In the genomic region with DNA sequence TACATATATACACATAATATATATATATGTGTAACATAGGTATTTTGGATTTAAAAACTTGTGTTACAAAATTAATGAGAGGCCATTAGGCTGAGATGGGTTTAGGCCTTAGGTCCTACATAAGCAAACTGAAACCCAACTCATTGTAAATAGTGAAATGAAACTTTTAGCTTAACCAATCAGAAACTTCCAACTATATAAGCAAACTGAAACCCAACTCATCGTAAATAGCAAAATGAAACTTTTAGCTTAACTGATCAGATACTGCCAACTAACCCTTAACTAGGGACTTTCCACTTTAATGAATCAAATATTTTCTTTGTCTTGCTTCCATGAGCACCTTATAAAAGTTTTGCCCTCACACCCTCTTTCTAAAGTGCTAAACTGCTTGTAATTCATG, we compare ENCODE assay signal across 9 cellular contexts. TPM values are rescaled to one million over a fixed set of nuclear protein-coding genes. Genes with fewer than 3 reads are reported as not detected.
DNase-seq lines count a peak whose midpoint lies in the region; ATAC-seq and TF ChIP-seq lines count a peak whose summit lies in the region.
"Had no signal": no experiment of that assay in that cellular context is flagged by ENCODE, and none has a peak within 500 bp of the region (broad histone marks: within the 10 kb centered on the region; RNA-seq: fewer than 3 reads in every experiment).

No MANE protein-coding gene starts in this region.

- ATAC-seq in GM21367 (IDR thresholded peaks at IDR 0.05; ENCODE audit: unreplicated experiment) (peak; percentile 98), HG03108 (IDR thresholded peaks at IDR 0.05; ENCODE audit: unreplicated experiment) (peak; percentile 99), omental fat pad (ENCODE audit: low FRiP score) (no peak)
- no peak for ATAC-seq in activated CD8-positive, alpha-beta T cell treated with anti-CD3 and anti-CD28 coated beads, Interleukin-2, amount 10 ng/mL, durations not matched to agents 7 days and 5 days

- DNase-seq in GM13977 (ENCODE audit: low spot score) (peak; percentile 26), NCI-H526 treated with DMSO at 0.1 percent for 48 hours (lab: John Stamatoyannopoulos, UW) (no peak), omental fat pad (ENCODE audit: low spot score) (no peak)
- no peak for DNase-seq in activated CD8-positive, alpha-beta T cell treated with anti-CD3 and anti-CD28 coated beads, Interleukin-2, amount 10 ng/mL, durations not matched to agents 7 days and 5 days
- no peak for DNase-seq in effector CD8-positive, alpha-beta T cell (lab: John Stamatoyannopoulos, UW)
- DNase-seq in activated effector memory CD4-positive, alpha-beta T cell treated with Interleukin-2 at 50 U/mL for 16 hours = no peak
- DNase-seq: NCI-H1105 had no signal

- TF ChIP-seq CTCF in GM13977 (IDR thresholded peaks at IDR 0.05; ENCODE audit: extremely low read depth, insufficient read depth, missing control alignments) (no peak), omental fat pad (IDR thresholded peaks at IDR 0.05) (no peak)

- peaks cover 12% of the 10 kb centered on the region for H3K36me3 Mint-ChIP-seq in activated CD8-positive, alpha-beta T cell treated with anti-CD3 and anti-CD28 coated beads, Interleukin-2, amount 10 ng/mL, durations not matched to agents 7 days and 5 days (ENCODE audit: low read depth)

- CTCF ChIA-PET in activated CD8-positive, alpha-beta T cell treated with anti-CD3 and anti-CD28 coated beads, Interleukin-2, amount 10 ng/mL, durations not matched to agents 7 days and 5 days (lab: Charles Lee) = no interaction called here

- POLR2A ChIA-PET in activated CD8-positive, alpha-beta T cell treated with anti-CD3 and anti-CD28 coated beads, Interleukin-2, amount 10 ng/mL, durations not matched to agents 7 days and 5 days (lab: Charles Lee) = interaction anchor here (0.9 kb wide), 1 partner anchor 48 kb away, joined by 3 read pairs; a partner anchor contains a TSS

- H3K27ac Mint-ChIP-seq in activated CD8-positive, alpha-beta T cell treated with anti-CD3 and anti-CD28 coated beads, Interleukin-2, amount 10 ng/mL, durations not matched to agents 7 days and 5 days = peak overlapping the region; percentile 26

- peaks cover 17% of the 10 kb centered on the region for H3K9me3 Mint-ChIP-seq in activated CD8-positive, alpha-beta T cell treated with anti-CD3 and anti-CD28 coated beads, Interleukin-2, amount 10 ng/mL, durations not matched to agents 7 days and 5 days (ENCODE audit: insufficient read depth)

- H3K27me3 Mint-ChIP-seq in activated CD8-positive, alpha-beta T cell treated with anti-CD3 and anti-CD28 coated beads, Interleukin-2, amount 10 ng/mL, durations not matched to agents 7 days and 5 days (ENCODE audit: low read depth) = peaks cover 1% of the 10 kb centered on the region

- H3K4me1 Mint-ChIP-seq in activated CD8-positive, alpha-beta T cell treated with anti-CD3 and anti-CD28 coated beads, Interleukin-2, amount 10 ng/mL, durations not matched to agents 7 days and 5 days (ENCODE audit: low read depth) = peaks cover 7% of the 10 kb centered on the region

- in situ Hi-C loops in GM13977 (cut with MboI; ENCODE audit: low pct_unique_long_range_greater_than_20kb, low sequenced_read_pairs, unreplicated experiment) = no loop called here

- H3K4me3 Mint-ChIP-seq in activated CD8-positive, alpha-beta T cell treated with anti-CD3 and anti-CD28 coated beads, Interleukin-2, amount 10 ng/mL, durations not matched to agents 7 days and 5 days = no peak overlapping the region

RNA-seq across cellular contexts. Expression of a gene that starts 17.3 kb away (rescaled TPM):
- total RNA-seq in activated CD8-positive, alpha-beta T cell treated with anti-CD3 and anti-CD28 coated beads, Interleukin-2, amount 10 ng/mL, durations not matched to agents 7 days and 5 days = 100 to 1,000 TPM; 102 to 109 TPM
- 10 to 100 TPM; 10.2 to 53.3 (median 14.5) TPM for total RNA-seq in omental fat pad

RNA-seq across cellular contexts. Expression of a gene that starts 47.7 kb away (rescaled TPM):
- total RNA-seq in activated CD8-positive, alpha-beta T cell treated with anti-CD3 and anti-CD28 coated beads, Interleukin-2, amount 10 ng/mL, durations not matched to agents 7 days and 5 days = 10 to 100 TPM; 49.0 to 51.0 TPM
- 10 to 100 TPM in 1 of 4 donors, 1 to 10 TPM in 3; 5.5 to 17.5 (median 8.4) TPM for total RNA-seq in omental fat pad

Comparison
In these comparisons a context has a peak if more than half of its experiments do, and no peak if none do; other contexts are left out.
1. ATAC-seq: peak in GM21367 (single experiment) and HG03108 (single experiment); none in activated CD8-positive, alpha-beta T cell treated with anti-CD3 and anti-CD28 coated beads, Interleukin-2, amount 10 ng/mL, durations not matched to agents 7 days and 5 days (single experiment) and omental fat pad (single experiment).